ENCODE assay signal across 8 cellular contexts in genomic region chr7:6938284-6938683, GRCh38.
DNase-seq lines count a peak whose midpoint lies in the region; TF ChIP-seq lines count a peak whose summit lies in the region.
"Not testable (repeated sequence)": the region's sequence is repeated elsewhere in the genome, so short reads cannot be mapped to it uniquely, and the experiment has no call there.

No MANE protein-coding gene starts in this region.

- H3K27me3 ChIP-seq in spleen (replicated peaks in 1 of 7), result not testable (repeated sequence)

- not testable (repeated sequence) for H3K9me3 ChIP-seq in spleen

- DNase-seq in AG09319 (ENCODE audit: extremely low read depth, low read depth); GM10266 (ENCODE audit: extremely low spot score); spleen: not testable (repeated sequence)
- DNase-seq in M059J (ENCODE audit: low read depth) (peak; percentile 25), RPMI7951 (ENCODE audit: low read depth) (peak; percentile 16), activated T-cell treated with anti-CD3 and anti-CD28 coated beads for 48 hours (ENCODE audit: low read depth) (peak; percentile 10), dermis blood vessel endothelial cell (peak; percentile 33), kidney tubule cell (ENCODE audit: low spot score) (peak; percentile 10)

- intact Hi-C loops in spleen (cut with DNase I; ENCODE audit: low total_unique reads), result not testable (repeated sequence)

- not testable (repeated sequence) for H3K4me1 ChIP-seq in spleen

- not testable (repeated sequence) for H3K36me3 ChIP-seq in spleen

- 20 to 29% (median 27%) methylated on average over 3 to 4 of the region's 4 CpGs for WGBS in spleen, 5 donors

- not testable (repeated sequence) for H3K4me3 ChIP-seq in spleen

- not testable (repeated sequence) for TF ChIP-seq POLR2A in spleen (IDR thresholded peaks at IDR 0.05)

- not testable (repeated sequence) for H3K27ac ChIP-seq in spleen

- TF ChIP-seq CTCF in AG09319 (IDR thresholded peaks at IDR 0.05; ENCODE audit: low read depth, low read length) (peak; percentile 15), GM10266 (IDR thresholded peaks at IDR 0.05; ENCODE audit: control insufficient read depth, insufficient read depth, low read depth, missing control alignments) (peak; percentile 46), spleen (IDR thresholded peaks at IDR 0.05 in 8 of 11, conservative IDR thresholded peaks at IDR 0.05 in 3 of 11) (peak in 7 of 11 experiments; percentile 14 to 58 (median 43))
